Comparison of ENCODE assay signal across 24 cellular contexts in genomic region chr1:186022184-186022583, GRCh38.
"Had no signal": no experiment of that assay in that cellular context is flagged by ENCODE, and none has a peak within 500 bp of the region (broad histone marks: within the 10 kb centered on the region; RNA-seq: fewer than 3 reads in every experiment).

No MANE protein-coding gene starts in this region.

- H3K27ac Mint-ChIP-seq: IgD-negative memory B cell had no signal

- H3K36me3 Mint-ChIP-seq: IgD-negative memory B cell had no signal

- H3K9me3 Mint-ChIP-seq: IgD-negative memory B cell had no signal

- ATAC-seq: Right ventricle myocardium inferior, SK-N-SH treated with all-trans-retinoic acid at 6 μM for 48 hours had no signal

- H3K4me3 Mint-ChIP-seq: IgD-negative memory B cell had no signal

- DNase-seq: KBM-7, MG63, NCI-H1092, NCI-H1105 treated with DMSO at 0.1 percent for 48 hours, NCI-H1417 treated with DMSO at 0.1 percent for 48 hours, NCI-H146, NCI-H1694 treated with DMSO at 0.1 percent for 48 hours, NCI-H1930, NCI-H2081, NCI-H2107, NCI-H2171, NCI-H226, NCI-H446, NCI-H510A, NCI-H524 treated with DMSO at 0.1 percent for 48 hours, NCI-H69, NCI-H774, PC-9, Peyer's patch, SHP77 treated with DMSO at 0.1 percent for 48 hours, SJCRH30 had no signal

- H3K4me1 Mint-ChIP-seq: IgD-negative memory B cell had no signal
